Comparison of ENCODE assay signal across 31 cellular contexts in the genomic region with DNA sequence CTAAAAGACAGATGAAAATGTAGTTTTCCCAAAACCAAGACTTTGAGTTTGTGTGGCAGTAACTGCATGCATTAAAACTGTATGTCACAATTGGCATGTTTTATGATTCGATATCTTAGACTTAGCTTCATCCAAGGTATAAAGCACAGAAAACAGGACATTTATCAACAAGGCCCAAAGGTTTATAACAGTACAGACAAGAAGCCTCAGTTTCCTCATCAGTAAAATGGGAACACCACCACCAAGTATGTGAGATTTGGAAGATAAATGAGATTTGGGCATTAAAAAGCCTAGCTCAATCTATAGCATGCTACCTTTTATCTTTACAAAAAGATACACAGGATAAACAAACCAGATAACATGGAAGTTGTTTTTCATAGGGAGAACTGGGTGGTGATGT.
A peak's percentile ranks its signal among the peaks of the same experiment; 100 is the strongest.
DNase-seq lines count a peak whose midpoint lies in the region; ATAC-seq, FAIRE-seq and TF ChIP-seq lines count a peak whose summit lies in the region.
"Had no signal": no experiment of that assay in that cellular context is flagged by ENCODE, and none has a peak within 500 bp of the region (broad histone marks: within the 10 kb centered on the region; RNA-seq: fewer than 3 reads in every experiment).

No MANE protein-coding gene starts in this region.

- intact Hi-C loops in HepG2 (cut with micrococcal nuclease; ENCODE audit: unreplicated experiment) (no loop called here), right lobe of liver (cut with DNase I) (no loop called here), K562 (cut with micrococcal nuclease) (no loop called here)

- no peak for TF ChIP-seq POLR2A in HepG2 (IDR thresholded peaks at IDR 0.05; ENCODE audit: insufficient read depth in 1 of 2, low read depth in 2 of 2, low read length in 2 of 2)
- no peak for TF ChIP-seq POLR2A in right lobe of liver (IDR thresholded peaks at IDR 0.05)
- TF ChIP-seq POLR2A in K562 (conservative IDR thresholded peaks at IDR 0.05) = no peak

- BruUV-seq in HepG2 (replicated peaks; lab: Mats Ljungman, UMichigan) (no TSS peak), K562 (replicated peaks; lab: Mats Ljungman, UMichigan) (no TSS peak)

- CTCF ChIA-PET in HepG2 (lab: Yijun Ruan, JAX; ENCODE audit: low intra/inter-chr PET ratio, low total read pairs) = no interaction called here
- CTCF ChIA-PET in K562 (lab: Yijun Ruan, JAX; ENCODE audit: low intra/inter-chr PET ratio) = no interaction called here

- no peak for FAIRE-seq in HepG2 (lab: Jason Lieb, UNC)
- FAIRE-seq in K562 (lab: Jason Lieb, UNC) = no peak
- FAIRE-seq: A204.1, A549, D721Med had no signal

- H3K27me3 ChIP-seq in HepG2 (ENCODE audit: control insufficient read depth in 1 of 2, insufficient read depth in 2 of 2, low read length in 2 of 2) (no peaks in the 10 kb centered on the region; a peak in 1 of 5 replicates), right lobe of liver (no peaks in the 10 kb centered on the region), K562 (ENCODE audit: control insufficient read depth in 2 of 2, insufficient read depth in 2 of 2, low read length in 2 of 2) (no peaks in the 10 kb centered on the region), MG63 (no peaks in the 10 kb centered on the region)
- H3K27me3 ChIP-seq: BE2C; BLaER1; BLaER1 treated with 17β-estradiol and CSF1 and Interleukin-3, amounts not matched to agents 10 nM and 100 nM had no signal

- ATAC-seq in HepG2 (no peak), right lobe of liver (no peak), K562 (no peak)
- ATAC-seq: A549; CD8-positive, alpha-beta T cell had no signal

- no peaks in the 10 kb centered on the region for H4K20me1 ChIP-seq in HepG2 (ENCODE audit: insufficient read depth, low read length)
- H4K20me1 ChIP-seq in K562 (replicated peaks; ENCODE audit: control insufficient read depth, insufficient read depth, low read length) = no peaks in the 10 kb centered on the region
- H4K20me1 ChIP-seq: BLaER1; BLaER1 treated with 17β-estradiol and CSF1 and Interleukin-3, amounts not matched to agents 10 nM and 100 nM had no signal

- no peak for TF ChIP-seq RAD21 in HepG2 (CRISPR knock-in tag; IDR thresholded peaks at IDR 0.05)
- TF ChIP-seq RAD21 in K562 (CRISPR knock-in tag; conservative IDR thresholded peaks at IDR 0.05 in 1 of 2, IDR thresholded peaks at IDR 0.05 in 1 of 2) = no peak

- 100% methylated on average over 1 of the region's 1 CpG for WGBS in HepG2 (ENCODE audit: low lambda C conversion rate)
- 100% methylated on average over 1 of the region's 1 CpG for WGBS in right lobe of liver (ENCODE audit: insufficient coverage, low coverage, low lambda C conversion rate, missing lambda C conversion rate)
- 0% methylated on average over 1 of the region's 1 CpG for WGBS in K562 (ENCODE audit: insufficient coverage, low coverage, missing lambda C conversion rate)

- H3K4me2 ChIP-seq in HepG2 (ENCODE audit: low read depth, low read length) (no peak overlapping the region), K562 (ENCODE audit: insufficient read depth, low read length) (no peak overlapping the region)
- H3K4me2 ChIP-seq: A549; BLaER1; BLaER1 treated with 17β-estradiol and CSF1 and Interleukin-3, amounts not matched to agents 10 nM and 100 nM had no signal

- H3K9ac ChIP-seq in HepG2 (ENCODE audit: insufficient read depth, low read depth, low read length) = no peak overlapping the region
- H3K9ac ChIP-seq in K562 (ENCODE audit: insufficient read depth in 1 of 2, low read depth in 2 of 2, low read length in 2 of 2) = no peak overlapping the region
- H3K9ac ChIP-seq: BLaER1; BLaER1 treated with 17β-estradiol and CSF1 and Interleukin-3, amounts not matched to agents 10 nM and 100 nM had no signal

- no peaks in the 10 kb centered on the region for H3K4me1 ChIP-seq in HepG2 (ENCODE audit: insufficient read depth, low read length)
- H3K4me1 ChIP-seq in right lobe of liver = no peaks in the 10 kb centered on the region
- no peaks in the 10 kb centered on the region for H3K4me1 ChIP-seq in K562 (replicated peaks in 1 of 2; ENCODE audit: control insufficient read depth in 2 of 2, insufficient read depth in 2 of 2, low read length in 2 of 2)
- H3K4me1 ChIP-seq: A549; BE2C; BLaER1; BLaER1 treated with 17β-estradiol and CSF1 and Interleukin-3, amounts not matched to agents 10 nM and 100 nM had no signal

- no peaks in the 10 kb centered on the region for H3K36me3 ChIP-seq in HepG2 (replicated peaks in 1 of 2; ENCODE audit: control insufficient read depth in 1 of 2, insufficient read depth in 2 of 2, low read length in 2 of 2)
- no peaks in the 10 kb centered on the region for H3K36me3 ChIP-seq in right lobe of liver
- no peaks in the 10 kb centered on the region for H3K36me3 ChIP-seq in K562 (ENCODE audit: control insufficient read depth, insufficient read depth, low read length)
- H3K36me3 ChIP-seq in MG63 = no peaks in the 10 kb centered on the region
- H3K36me3 ChIP-seq: BE2C had no signal

- no peaks in the 10 kb centered on the region for H3K9me1 ChIP-seq in K562 (ENCODE audit: control insufficient read depth, insufficient read depth, low read length)

- H3K4me3 ChIP-seq in HepG2 (replicated peaks in 1 of 3; ENCODE audit: insufficient read depth in 1 of 3, low read depth in 2 of 3, low read length in 3 of 3) (no peak overlapping the region), right lobe of liver (no peak overlapping the region), K562 (no peak overlapping the region), MG63 (no peak overlapping the region)
- H3K4me3 ChIP-seq: A549; BLaER1; BLaER1 treated with 17β-estradiol and CSF1 and Interleukin-3, amounts not matched to agents 10 nM and 100 nM had no signal

- in situ Hi-C loops in HepG2 (cut with HindIII; ENCODE audit: extremely low pct_ligation_motif_present, low pct_unique_long_range_greater_than_20kb) = loop anchor here (25.0 kb wide), 1 partner anchor 458 kb away; no protein-coding TSS in a partner anchor
- in situ Hi-C loops in K562 (cut with MboI) = no loop called here

- H3K9me3 ChIP-seq in HepG2 (ENCODE audit: low read length) = no peaks in the 10 kb centered on the region
- H3K9me3 ChIP-seq in right lobe of liver = no peaks in the 10 kb centered on the region
- no peaks in the 10 kb centered on the region for H3K9me3 ChIP-seq in K562 (replicated peaks; ENCODE audit: control insufficient read depth, insufficient read depth, low read depth, low read length)
- H3K9me3 ChIP-seq in MG63 = no peaks in the 10 kb centered on the region
- H3K9me3 ChIP-seq: A549; BE2C; BLaER1; BLaER1 treated with 17β-estradiol and CSF1 and Interleukin-3, amounts not matched to agents 10 nM and 100 nM; Caco-2 had no signal

- H3K79me2 ChIP-seq in HepG2 (ENCODE audit: insufficient read depth, low read length) (no peaks in the 10 kb centered on the region), K562 (ENCODE audit: control insufficient read depth, insufficient read depth, low read length) (no peaks in the 10 kb centered on the region)

- DNase-seq in HepG2 (ENCODE audit: low spot score) (no peak), right lobe of liver (no peak), K562 (ENCODE audit: extremely low read depth in 1 of 4, low spot score in 3 of 4) (no peak), MG63 (no peak)
- DNase-seq: 8988T; ACHN; AML-193; BE2C; C1 segment of cervical spinal cord; Caco-2; Calu3; CD4-positive, alpha-beta memory T cell; CD4-positive, alpha-beta T cell; CD4-positive, CD25-positive, alpha-beta regulatory T cell; CD8-positive, alpha-beta memory T cell; CD8-positive, alpha-beta T cell; COR-L47; DMS 273 treated with DMSO at 0.1 percent for 48 hours; DMS153; DMS53; DMS79; DMS79 treated with DMSO at 0.1 percent for 48 hours; DND-41; EL had no signal

- H3K27ac ChIP-seq in HepG2 (ENCODE audit: extremely low read length, insufficient read depth, low read length) = no peak overlapping the region
- H3K27ac ChIP-seq in right lobe of liver = no peak overlapping the region
- no peak overlapping the region for H3K27ac ChIP-seq in K562 (ENCODE audit: extremely low read depth, low read depth, low read length)
- H3K27ac ChIP-seq: 22Rv1; A549; BLaER1; BLaER1 treated with 17β-estradiol and CSF1 and Interleukin-3, amounts not matched to agents 10 nM and 100 nM; C4-2B had no signal

- TF ChIP-seq EP300 in HepG2 (IDR thresholded peaks at IDR 0.05; ENCODE audit: low read depth in 2 of 2, low read length in 2 of 2) (no peak), HepG2 (CRISPR knock-in tag; IDR thresholded peaks at IDR 0.05; ENCODE audit: borderline replicate concordance) (no peak), K562 (IDR thresholded peaks at IDR 0.05; ENCODE audit: low read length) (no peak)

- no peak for TF ChIP-seq CTCF in HepG2 (CRISPR knock-in tag; IDR thresholded peaks at IDR 0.05)
- no peak for TF ChIP-seq CTCF in right lobe of liver (IDR thresholded peaks at IDR 0.05)
- TF ChIP-seq CTCF in K562 (IDR thresholded peaks at IDR 0.05 in 2 of 3, conservative IDR thresholded peaks at IDR 0.05 in 1 of 3; ENCODE audit: insufficient read depth in 2 of 3, low read depth in 1 of 3, low read length in 3 of 3) = no peak

- no peak overlapping the region for H2AFZ ChIP-seq in HepG2 (ENCODE audit: low read length)
- no peak overlapping the region for H2AFZ ChIP-seq in K562 (ENCODE audit: low read depth, low read length)

- POLR2A ChIA-PET in HepG2 (lab: Yijun Ruan, JAX) = no interaction called here
- POLR2A ChIA-PET in K562 (lab: Yijun Ruan, JAX) = no interaction called here

TF ChIP-seq in HepG2, 621 proteins besides CTCF, POLR2A, EP300 and RAD21:
- TF ChIP-seq, protein P1, sequence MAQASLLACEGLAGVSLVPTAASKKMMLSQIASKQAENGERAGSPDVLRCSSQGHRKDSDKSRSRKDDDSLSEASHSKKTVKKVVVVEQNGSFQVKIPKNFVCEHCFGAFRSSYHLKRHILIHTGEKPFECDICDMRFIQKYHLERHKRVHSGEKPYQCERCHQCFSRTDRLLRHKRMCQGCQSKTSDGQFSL (CRISPR knock-in tag; IDR thresholded peaks at IDR 0.05) = no peak
- TF ChIP-seq ZNF629 (CRISPR knock-in tag; conservative IDR thresholded peaks at IDR 0.05) = peak; percentile 58

TF ChIP-seq in K562, 482 proteins besides CTCF, POLR2A, EP300 and RAD21:
- TF ChIP-seq RBM25 (IDR thresholded peaks at IDR 0.05; ENCODE audit: low read depth, low read length, severe bottlenecking) (peak; percentile 67), SPI1 (IDR thresholded peaks at IDR 0.05; ENCODE audit: borderline replicate concordance, low read depth, low read length) (no peak)
- TF ChIP-seq, protein P2, sequence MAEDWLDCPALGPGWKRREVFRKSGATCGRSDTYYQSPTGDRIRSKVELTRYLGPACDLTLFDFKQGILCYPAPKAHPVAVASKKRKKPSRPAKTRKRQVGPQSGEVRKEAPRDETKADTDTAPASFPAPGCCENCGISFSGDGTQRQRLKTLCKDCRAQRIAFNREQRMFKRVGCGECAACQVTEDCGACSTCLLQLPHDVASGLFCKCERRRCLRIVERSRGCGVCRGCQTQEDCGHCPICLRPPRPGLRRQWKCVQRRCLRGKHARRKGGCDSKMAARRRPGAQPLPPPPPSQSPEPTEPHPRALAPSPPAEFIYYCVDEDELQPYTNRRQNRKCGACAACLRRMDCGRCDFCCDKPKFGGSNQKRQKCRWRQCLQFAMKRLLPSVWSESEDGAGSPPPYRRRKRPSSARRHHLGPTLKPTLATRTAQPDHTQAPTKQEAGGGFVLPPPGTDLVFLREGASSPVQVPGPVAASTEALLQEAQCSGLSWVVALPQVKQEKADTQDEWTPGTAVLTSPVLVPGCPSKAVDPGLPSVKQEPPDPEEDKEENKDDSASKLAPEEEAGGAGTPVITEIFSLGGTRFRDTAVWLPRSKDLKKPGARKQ (CRISPR knock-in tag; IDR thresholded peaks at IDR 0.05) = no peak
